In the genomic region with DNA sequence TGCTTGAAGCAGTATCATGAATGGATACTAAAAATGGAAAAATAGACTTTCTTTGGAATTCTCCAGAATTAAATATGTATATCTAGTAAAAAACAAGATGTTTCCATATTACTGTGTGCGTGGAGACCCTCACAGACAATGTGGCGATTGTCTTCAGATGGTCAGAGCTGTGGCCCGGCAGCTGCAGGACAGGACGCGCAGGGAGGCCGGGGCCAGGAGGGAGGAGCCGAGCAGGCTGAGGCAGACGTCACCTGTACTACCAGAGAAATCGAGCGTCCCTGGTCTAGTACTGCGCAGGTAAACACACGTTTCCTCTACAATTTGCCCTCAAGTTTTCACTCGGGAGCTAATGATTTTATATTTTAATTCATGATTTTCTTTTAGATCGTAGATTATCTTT, we compare ENCODE assay signal across 18 cellular contexts.
"Had no signal": no experiment of that assay in that cellular context is flagged by ENCODE, and none has a peak within 500 bp of the region (broad histone marks: within the 10 kb centered on the region; RNA-seq: fewer than 3 reads in every experiment).

No MANE protein-coding gene starts in this region.

- DNase-seq: activated CD4-positive, alpha-beta memory T cell treated with anti-CD3 and anti-CD28 coated beads for 36 hours; activated CD4-positive, alpha-beta T cell treated with anti-CD3 and anti-CD28 coated beads for 36 hours; activated CD4-positive, alpha-beta T cell treated with anti-CD3 and anti-CD28 coated beads, Interleukin-2, amount 10 ng/mL, durations not matched to agents 24 days and 14 days; activated CD4-positive, CD25-positive, alpha-beta regulatory T cell; activated CD4-positive, CD25-positive, alpha-beta regulatory T cell treated with anti-CD3 and anti-CD28 coated beads, Interleukin-2, amount 50 U/mL, for 72 hours; activated CD8-positive, alpha-beta T cell treated with anti-CD3 and anti-CD28 coated beads, Interleukin-2, amount 10 ng/mL, durations not matched to agents 7 days and 5 days; activated effector memory CD4-positive, alpha-beta T cell treated with Interleukin-2 at 50 U/mL for 16 hours; activated gamma-delta T cell treated with Interleukin-2 at 50 U/mL for 16 hours; activated naive CD4-positive, alpha-beta T cell treated with anti-CD3 and anti-CD28 coated beads, Interleukin-2, amount 50 U/mL, for 16 hours; activated naive CD4-positive, alpha-beta T cell treated with Interleukin-2 at 50 U/mL for 16 hours; activated T-cell treated with anti-CD3 and anti-CD28 coated beads, Interleukin-2, amount 50 U/mL, for 4 hours; amniotic stem cell; anterior cingulate cortex; brain microvascular endothelial cell; colonic mucosa; effector CD8-positive, alpha-beta T cell; foreskin fibroblast; T-helper 2 cell had no signal

- H3K4me1 ChIP-seq: colonic mucosa had no signal

- H3K27me3 ChIP-seq: brain microvascular endothelial cell, colonic mucosa had no signal

- H3K27ac ChIP-seq: brain microvascular endothelial cell, colonic mucosa had no signal

- H3K36me3 ChIP-seq: colonic mucosa had no signal

- H3K9me3 ChIP-seq: colonic mucosa had no signal

- H3K4me3 ChIP-seq: colonic mucosa had no signal
